17 cellular contexts compared by ENCODE assay signal in genomic region chr6:119637768-119638167, GRCh38.
"Had no signal": no experiment of that assay in that cellular context is flagged by ENCODE, and none has a peak within 500 bp of the region (broad histone marks: within the 10 kb centered on the region; RNA-seq: fewer than 3 reads in every experiment).

No MANE protein-coding gene starts in this region.

- DNase-seq: activated CD4-positive, alpha-beta T cell treated with anti-CD3 and anti-CD28 coated beads, Interleukin-2, amount 10 ng/mL, durations not matched to agents 7 days and 5 days; activated CD4-positive, CD25-positive, alpha-beta regulatory T cell treated with anti-CD3 and anti-CD28 coated beads, Interleukin-2, amount 50 U/mL, for 72 hours; activated naive CD4-positive, alpha-beta T cell treated with Interleukin-2 at 50 U/mL for 16 hours; activated naive CD8-positive, alpha-beta T cell treated with anti-CD3 and anti-CD28 coated beads for 36 hours; activated T-cell treated with anti-CD3 and anti-CD28 coated beads, Interleukin-2, amount 50 U/mL, for 24 hours; amniotic stem cell; effector memory CD4-positive, alpha-beta T cell; foreskin melanocyte; glutamatergic neuron; left ventricle myocardium inferior; naive thymus-derived CD4-positive, alpha-beta T cell; stimulated activated CD4-positive, alpha-beta T cell treated with anti-CD3 and anti-CD28 coated beads, Interleukin-2, amount 100 ng/mL, for 48 hours; stimulated activated CD8-positive, alpha-beta memory T cell treated with anti-CD3 and anti-CD28 coated beads, Interleukin-4, amount 100 ng/mL, for 48 hours; stimulated activated naive CD4-positive, alpha-beta T cell; WERI-Rb-1 had no signal

- ATAC-seq: activated T-helper 17 cell treated with anti-CD3 and anti-CD28 coated beads, Interleukin-2, amount 50 U/mL, for 72 hours; esophagus mucosa; naive thymus-derived CD4-positive, alpha-beta T cell had no signal
